ENCODE assay signal across 1 cellular context in genomic region chr7:99383203-99383602, GRCh38.
TF ChIP-seq lines count a peak whose summit lies in the region.

No MANE protein-coding gene starts in this region.

TF ChIP-seq in endothelial cell of umbilical vein, 7 proteins besides CTCF, POLR2A, EP300 and RAD21:
- TF ChIP-seq GATA2 (IDR thresholded peaks at IDR 0.05; ENCODE audit: insufficient read depth, insufficient read length, low read depth, low read length) (no peak), JUN (IDR thresholded peaks at IDR 0.05; ENCODE audit: borderline replicate concordance, insufficient read depth, insufficient read length, low read depth) (no peak), POLR2AphosphoS5 (IDR thresholded peaks at IDR 0.05; ENCODE audit: insufficient read depth, low read depth, low read length) (no peak), EZH2 (IDR thresholded peaks at IDR 0.05; ENCODE audit: borderline replicate concordance, low read depth, low read length, severe bottlenecking) (no peak), MAX (IDR thresholded peaks at IDR 0.05; ENCODE audit: insufficient read depth, insufficient read length) (no peak), FOS (IDR thresholded peaks at IDR 0.05; ENCODE audit: borderline replicate concordance, insufficient read depth, low read length) (no peak), MYC (IDR thresholded peaks at IDR 0.05; ENCODE audit: low read depth, low read length) (no peak)
